6 cellular contexts compared by ENCODE assay signal in the genomic region with DNA sequence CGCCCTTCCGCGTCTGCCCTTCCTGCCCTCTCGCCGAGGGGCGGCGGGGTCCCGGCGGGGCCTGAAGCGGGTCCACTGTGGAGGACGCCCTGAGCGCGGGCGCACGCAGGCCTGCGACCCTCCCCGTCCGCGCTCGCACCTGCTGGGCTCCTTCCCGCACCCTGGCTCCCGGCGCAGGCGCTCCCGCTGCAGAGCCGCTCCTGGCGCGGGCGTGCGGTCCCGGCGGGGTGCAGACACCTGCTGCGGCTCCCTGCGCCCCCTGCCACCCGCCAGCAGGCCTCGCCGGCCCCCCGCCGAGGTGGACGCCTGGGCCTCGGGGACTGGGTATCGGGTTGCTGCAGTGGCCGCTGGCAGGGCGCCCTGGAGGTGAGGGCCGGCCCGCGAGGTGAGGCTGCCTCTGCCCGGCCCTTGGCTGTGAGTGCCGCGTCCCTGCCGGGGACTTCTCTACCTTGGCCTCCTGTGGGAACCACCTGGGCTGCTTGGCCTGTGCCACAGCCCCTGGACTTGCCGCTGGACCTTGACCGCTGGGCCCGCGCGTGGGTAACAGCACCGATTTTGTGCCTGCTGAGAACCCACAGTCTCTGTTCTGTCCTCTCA. TPM values are rescaled to one million over a fixed set of nuclear protein-coding genes. Genes with fewer than 3 reads are reported as not detected.
DNase-seq lines count a peak whose midpoint lies in the region; ATAC-seq, FAIRE-seq and TF ChIP-seq lines count a peak whose summit lies in the region.

No MANE protein-coding gene starts in this region.

- CTCF ChIA-PET in Calu3 (lab: Charles Lee): no interaction called here

- H3K4me1 ChIP-seq in lower lobe of right lung: peaks cover 52% of the 10 kb centered on the region

- H3K27ac Mint-ChIP-seq in Calu3 (ENCODE audit: unreplicated experiment): peak overlapping the region; percentile 50

- intact Hi-C loops in Calu3 (cut with micrococcal nuclease; ENCODE audit: unreplicated experiment) (no loop called here), lower lobe of right lung (cut with DNase I) (no loop called here)

- no TSS peak for BruUV-seq in Calu3 (replicated peaks; lab: Mats Ljungman, UMichigan)

- H3K27me3 ChIP-seq in lower lobe of right lung (ENCODE audit: low read depth): no peaks in the 10 kb centered on the region

- no peak for FAIRE-seq in D721Med (lab: Jason Lieb, UNC)

- peak overlapping the region; percentile 92 for H3K27ac ChIP-seq in lower lobe of right lung

- TF ChIP-seq CTCF in Calu3 (IDR thresholded peaks at IDR 0.05; ENCODE audit: unreplicated experiment) (no peak), lower lobe of right lung (IDR thresholded peaks at IDR 0.05) (no peak), D721Med (IDR thresholded peaks at IDR 0.05; ENCODE audit: insufficient read depth, missing control alignments) (no peak)

- no peaks in the 10 kb centered on the region for H3K9me3 Mint-ChIP-seq in Calu3 (ENCODE audit: low read depth, unreplicated experiment)

- peaks cover 10% of the 10 kb centered on the region for H3K4me1 Mint-ChIP-seq in Calu3 (ENCODE audit: low read depth, unreplicated experiment)

- DNase-seq in Calu3 (peak; percentile 40), lower lobe of right lung (peak; percentile 80), DMS79 (lab: John Stamatoyannopoulos, UW) (no peak), D721Med (ENCODE audit: insufficient read length, low spot score) (no peak)
- DNase-seq in activated T-cell treated with anti-CD3 and anti-CD28 coated beads, Interleukin-2, amount 50 U/mL, for 48 hours: peak; percentile 54 to 60

- H3K36me3 ChIP-seq in lower lobe of right lung: no peaks in the 10 kb centered on the region

- H3K27me3 Mint-ChIP-seq in Calu3 (ENCODE audit: unreplicated experiment): no peaks in the 10 kb centered on the region

- H3K9me3 ChIP-seq in lower lobe of right lung: no peaks in the 10 kb centered on the region

- peak; percentile 2 for ATAC-seq in HG02763 (IDR thresholded peaks at IDR 0.05; ENCODE audit: unreplicated experiment)
- peak; percentile 30 for ATAC-seq in lower lobe of right lung

- H3K4me3 ChIP-seq in lower lobe of right lung: peak overlapping the region; percentile 75

- peak overlapping the region; percentile 90 for H3K4me3 Mint-ChIP-seq in Calu3 (ENCODE audit: low read depth, unreplicated experiment)

- peaks cover 26% of the 10 kb centered on the region for H3K36me3 Mint-ChIP-seq in Calu3 (ENCODE audit: insufficient read depth, unreplicated experiment)

RNA-seq across cellular contexts. Expression of a gene that starts 0.6 kb away (rescaled TPM):
- total RNA-seq in Calu3 (2022) (86.4 and 93.7 TPM in 2 replicates), lower lobe of right lung (71.0 TPM)

RNA-seq across cellular contexts. Expression of a gene that starts 12.7 kb away (rescaled TPM):
- 56.0 and 61.7 TPM in 2 replicates for total RNA-seq in Calu3 (2022)
- 73.5 TPM for total RNA-seq in lower lobe of right lung

RNA-seq across cellular contexts. Expression of a gene that starts 15.8 kb away (rescaled TPM):
- 30.0 and 31.7 TPM in 2 replicates for total RNA-seq in Calu3 (2022)
- total RNA-seq in lower lobe of right lung: 15.2 TPM

RNA-seq across cellular contexts. Expression of a gene that starts 27.4 kb away (rescaled TPM):
- 29.7 and 30.2 TPM in 2 replicates for total RNA-seq in Calu3 (2022)
- 28.4 TPM for total RNA-seq in lower lobe of right lung

RNA-seq across cellular contexts. Expression of a gene that starts 54.4 kb away (rescaled TPM):
- 27.6 and 31.1 TPM in 2 replicates for total RNA-seq in Calu3 (2022)
- total RNA-seq in lower lobe of right lung: 44.6 TPM

Comparison
In these comparisons a context has a peak if more than half of its experiments do, and no peak if none do; other contexts are left out.
1. DNase-seq: peak in Calu3 (single experiment), activated T-cell treated with anti-CD3 and anti-CD28 coated beads, Interleukin-2, amount 50 U/mL, for 48 hours (2 of 2) and lower lobe of right lung (single experiment); none in DMS79 (single experiment) and D721Med (single experiment).